ENCODE assay signal across 8 cellular contexts in the genomic region with DNA sequence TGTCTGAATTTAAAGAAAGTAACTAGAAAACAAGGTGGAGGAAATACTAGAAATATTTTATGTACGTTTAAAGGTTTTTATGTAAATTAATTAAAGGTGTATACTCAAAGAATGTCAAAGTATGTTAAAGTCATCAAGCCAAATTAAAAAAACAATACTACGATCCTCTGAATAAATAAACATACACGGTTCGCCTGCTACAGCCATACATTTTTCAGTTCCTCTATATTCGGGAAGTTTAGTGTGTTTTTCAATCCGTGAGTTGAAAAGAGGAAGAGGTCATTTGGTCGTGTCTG. TPM values are rescaled to one million over a fixed set of nuclear protein-coding genes. Genes with fewer than 3 reads are reported as not detected.
DNase-seq lines count a peak whose midpoint lies in the region; ATAC-seq, FAIRE-seq and TF ChIP-seq lines count a peak whose summit lies in the region.

No MANE protein-coding gene starts in this region.

- H3K9me3 ChIP-seq in DND-41 (ENCODE audit: insufficient read depth, low read length, severe bottlenecking) (no peaks in the 10 kb centered on the region), Peyer's patch (no peaks in the 10 kb centered on the region), pancreas (no peaks in the 10 kb centered on the region)

- H3K4me1 ChIP-seq in DND-41 (ENCODE audit: insufficient read depth, low read length) (peaks cover 26% of the 10 kb centered on the region), Peyer's patch (peaks cover 0 to 32% (median 0%) of the 10 kb centered on the region in 4 donors), pancreas (peaks cover 10 to 22% (median 12%) of the 10 kb centered on the region in 3 donors)

- H3K27me3 ChIP-seq in DND-41 (ENCODE audit: insufficient read depth, low read length, poor library complexity) = peaks cover 25% of the 10 kb centered on the region
- no peaks in the 10 kb centered on the region for H3K27me3 ChIP-seq in Peyer's patch
- H3K27me3 ChIP-seq in pancreas = no peaks in the 10 kb centered on the region

- 1% methylated on average over 7 of the region's 7 CpGs for WGBS in pancreas, 2 donors

- H3K27ac ChIP-seq in DND-41 (ENCODE audit: low read length) (no peak overlapping the region), Peyer's patch (peak overlapping the region; percentile 79 to 97 (median 90)), pancreas (peak overlapping the region; percentile 71 to 91 (median 81))

- ATAC-seq in DND-41 (ENCODE audit: insufficient read depth, low read depth) (no peak), pancreas (no peak), GM18909 (IDR thresholded peaks at IDR 0.05; ENCODE audit: poor library complexity, unreplicated experiment) (no peak)

- no peaks in the 10 kb centered on the region for H4K20me1 ChIP-seq in DND-41 (ENCODE audit: insufficient read depth, low read length)

- peaks cover 23% of the 10 kb centered on the region for H3K79me2 ChIP-seq in DND-41 (ENCODE audit: insufficient read depth, low read length)

- intact Hi-C loops in pancreas (cut with DNase I) = no loop called here

- H2AFZ ChIP-seq in DND-41 (ENCODE audit: low read depth, low read length) = peak overlapping the region; percentile 76

- DNase-seq in DND-41 (no peak), Peyer's patch (no peak), epithelial cell of esophagus (ENCODE audit: low read depth) (no peak), pancreas (no peak), GM03348 (ENCODE audit: low spot score) (no peak), dermis blood vessel endothelial cell (no peak), erythroblast (lab: John Stamatoyannopoulos, UW) (no peak)

- H3K4me3 ChIP-seq in DND-41 (ENCODE audit: low read depth in 1 of 2, low read length in 2 of 2) = peak overlapping the region; percentile 69 to 76
- H3K4me3 ChIP-seq in Peyer's patch = peak overlapping the region; percentile 65 to 92 (median 84)
- peak overlapping the region; percentile 62 for H3K4me3 ChIP-seq in epithelial cell of esophagus (ENCODE audit: low read length)
- peak overlapping the region; percentile 49 to 92 (median 92) for H3K4me3 ChIP-seq in pancreas

- no peak for TF ChIP-seq POLR2A in Peyer's patch (IDR thresholded peaks at IDR 0.05)
- no peak for TF ChIP-seq POLR2A in erythroblast (IDR thresholded peaks at IDR 0.05; ENCODE audit: low read length)

- H3K4me2 ChIP-seq in DND-41 (ENCODE audit: insufficient read depth, low read length) = peak overlapping the region; percentile 69

- TF ChIP-seq CTCF in DND-41 (IDR thresholded peaks at IDR 0.05; ENCODE audit: borderline replicate concordance, extremely low read depth, low read length, poor library complexity, severe bottlenecking) (no peak), Peyer's patch (IDR thresholded peaks at IDR 0.05) (no peak), epithelial cell of esophagus (IDR thresholded peaks at IDR 0.05; ENCODE audit: insufficient read depth, low read depth, low read length, missing control alignments) (no peak), pancreas (IDR thresholded peaks at IDR 0.05) (no peak)

- H3K36me3 ChIP-seq in DND-41 (ENCODE audit: insufficient read depth, low read length) (no peaks in the 10 kb centered on the region), Peyer's patch (no peaks in the 10 kb centered on the region), pancreas (no peaks in the 10 kb centered on the region)

- H3K9ac ChIP-seq in DND-41 (ENCODE audit: low read depth, low read length) = peak overlapping the region; percentile 59

- FAIRE-seq in pancreas (lab: Jason Lieb, UNC) = no peak

RNA-seq across cellular contexts. Expression of gene STX7, which starts 0.6 kb away (rescaled TPM):
- total RNA-seq in Peyer's patch (10 to 100 TPM; 31.4 to 65.9 (median 51.9) TPM), pancreas (10 to 100 TPM; 12.2 to 33.0 (median 15.7) TPM), dermis blood vessel endothelial cell (55.1 and 58.9 TPM in 2 replicates)
- 1 to 10 TPM; 5.1 to 7.8 TPM for polyA plus RNA-seq in pancreas

RNA-seq across cellular contexts. Expression of gene TAAR9, which starts 25.8 kb away (rescaled TPM):
- not detected for total RNA-seq in Peyer's patch
- total RNA-seq in pancreas = not detected
- not detected for polyA plus RNA-seq in pancreas
- total RNA-seq in dermis blood vessel endothelial cell = not detected in 2 replicates

RNA-seq across cellular contexts. Expression of gene TAAR8, which starts 40.2 kb away (rescaled TPM):
- total RNA-seq in Peyer's patch (not detected), pancreas (not detected), dermis blood vessel endothelial cell (not detected in 2 replicates)
- polyA plus RNA-seq in pancreas = not detected

RNA-seq across cellular contexts. Expression of gene TAAR6, which starts 57.8 kb away (rescaled TPM):
- total RNA-seq in Peyer's patch = not detected
- total RNA-seq in pancreas = not detected
- not detected for polyA plus RNA-seq in pancreas
- total RNA-seq in dermis blood vessel endothelial cell = not detected in 2 replicates
